Comparison of ENCODE assay signal across 11 cellular contexts in genomic region chr6:27777614-27778355, GRCh38.
DNase-seq lines count a peak whose midpoint lies in the region; ATAC-seq and TF ChIP-seq lines count a peak whose summit lies in the region.
"Had no signal": no experiment of that assay in that cellular context is flagged by ENCODE, and none has a peak within 500 bp of the region (broad histone marks: within the 10 kb centered on the region; RNA-seq: fewer than 3 reads in every experiment).

No MANE protein-coding gene starts in this region.

- CTCF ChIA-PET in activated CD8-positive, alpha-beta memory T cell treated with anti-CD3 and anti-CD28 coated beads, Interleukin-2, amount 10 ng/mL, durations not matched to agents 7 days and 5 days (lab: Charles Lee), result interaction anchor here (1.7 kb wide), 1 partner anchor 13 kb away, joined by 5 read pairs; no protein-coding TSS in a partner anchor

- in situ Hi-C loops in SK-MEL-5 (cut with HindIII; ENCODE audit: low pct_unique_long_range_greater_than_20kb, low sequenced_read_pairs), result no loop called here

- DNase-seq in HT-29 (ENCODE audit: low spot score) (peak; percentile 66), SK-MEL-5 (ENCODE audit: low read depth, low spot score) (peak; percentile 73), AG20443 (ENCODE audit: low spot score) (no peak), ovary (no peak)
- DNase-seq in activated CD8-positive, alpha-beta memory T cell treated with anti-CD3 and anti-CD28 coated beads, Interleukin-2, amount 10 ng/mL, durations not matched to agents 7 days and 5 days, result no peak
- DNase-seq: cortex of kidney, NCI-H446 had no signal

- H4K20me1 ChIP-seq in DOHH2 (ENCODE audit: control insufficient read depth, insufficient read depth, low read depth, low read length), result no peaks in the 10 kb centered on the region

- no peaks in the 10 kb centered on the region for H3K36me3 ChIP-seq in DOHH2 (ENCODE audit: control insufficient read depth, low read length)
- H3K36me3 ChIP-seq in ovary, result no peaks in the 10 kb centered on the region
- H3K36me3 ChIP-seq: right atrium auricular region had no signal

- WGBS in ovary, 3 donors, result 61 to 74% (median 70%) methylated on average over 11 of the region's 11 CpGs

- ATAC-seq in GM21825 (IDR thresholded peaks at IDR 0.05; ENCODE audit: unreplicated experiment), result no peak
- ATAC-seq in activated CD8-positive, alpha-beta memory T cell treated with anti-CD3 and anti-CD28 coated beads, Interleukin-2, amount 10 ng/mL, durations not matched to agents 7 days and 5 days, result no peak

- no peak for TF ChIP-seq EP300 in ovary (IDR thresholded peaks at IDR 0.05)

- no peak overlapping the region for H3K27ac Mint-ChIP-seq in activated CD8-positive, alpha-beta memory T cell treated with anti-CD3 and anti-CD28 coated beads, Interleukin-2, amount 10 ng/mL, durations not matched to agents 7 days and 5 days

- no peak overlapping the region for H3K4me3 Mint-ChIP-seq in activated CD8-positive, alpha-beta memory T cell treated with anti-CD3 and anti-CD28 coated beads, Interleukin-2, amount 10 ng/mL, durations not matched to agents 7 days and 5 days

- peak overlapping the region; percentile 43 for H3K4me2 ChIP-seq in DOHH2 (ENCODE audit: low read length)

- TF ChIP-seq POLR2A in ovary (IDR thresholded peaks at IDR 0.05), result no peak

- H3K9me2 ChIP-seq in DOHH2 (replicated peaks; ENCODE audit: control insufficient read depth, low read length), result no peaks in the 10 kb centered on the region

- intact Hi-C loops in ovary (cut with DNase I), result no loop called here

- H3K36me3 Mint-ChIP-seq in activated CD8-positive, alpha-beta memory T cell treated with anti-CD3 and anti-CD28 coated beads, Interleukin-2, amount 10 ng/mL, durations not matched to agents 7 days and 5 days, result no peaks in the 10 kb centered on the region

- H3K27ac ChIP-seq in DOHH2 (ENCODE audit: low read depth, low read length) (no peak overlapping the region), ovary (no peak overlapping the region)
- H3K27ac ChIP-seq: right atrium auricular region had no signal

- H3K4me3 ChIP-seq in DOHH2 (ENCODE audit: low read length) (peak overlapping the region; percentile 26; the same call in 1 of the 2 replicates), iPS-11a (ENCODE audit: low read depth, low read length) (peak overlapping the region; percentile 24), ovary (no peak overlapping the region)
- H3K4me3 ChIP-seq: right atrium auricular region had no signal

- peaks cover 12% of the 10 kb centered on the region for H3K4me1 Mint-ChIP-seq in activated CD8-positive, alpha-beta memory T cell treated with anti-CD3 and anti-CD28 coated beads, Interleukin-2, amount 10 ng/mL, durations not matched to agents 7 days and 5 days

- TF ChIP-seq CTCF in DOHH2 (IDR thresholded peaks at IDR 0.05; ENCODE audit: low read depth, low read length, poor library complexity, severe bottlenecking) (no peak), ovary (IDR thresholded peaks at IDR 0.05) (no peak)

- no peaks in the 10 kb centered on the region for H3K79me2 ChIP-seq in DOHH2 (ENCODE audit: control insufficient read depth, low read length)

- peaks cover 6% of the 10 kb centered on the region for H3K27me3 ChIP-seq in DOHH2 (ENCODE audit: control insufficient read depth, low read length)
- H3K27me3 ChIP-seq in ovary, result no peaks in the 10 kb centered on the region
- H3K27me3 ChIP-seq: right atrium auricular region had no signal

- H3K4me1 ChIP-seq in DOHH2 (ENCODE audit: control insufficient read depth, low read length), result peaks cover 15% of the 10 kb centered on the region
- no peaks in the 10 kb centered on the region for H3K4me1 ChIP-seq in ovary (ENCODE audit: insufficient read depth)

- H3K9me3 ChIP-seq in DOHH2 (ENCODE audit: control insufficient read depth, insufficient read depth, low read length) (no peaks in the 10 kb centered on the region), ovary (no peaks in the 10 kb centered on the region)
- H3K9me3 ChIP-seq: right atrium auricular region had no signal

- H3F3A ChIP-seq in DOHH2 (ENCODE audit: control insufficient read depth, insufficient read depth), result no peaks in the 10 kb centered on the region

- H3K27me3 Mint-ChIP-seq in activated CD8-positive, alpha-beta memory T cell treated with anti-CD3 and anti-CD28 coated beads, Interleukin-2, amount 10 ng/mL, durations not matched to agents 7 days and 5 days, result peaks cover 43% of the 10 kb centered on the region

- H3K9me3 Mint-ChIP-seq in activated CD8-positive, alpha-beta memory T cell treated with anti-CD3 and anti-CD28 coated beads, Interleukin-2, amount 10 ng/mL, durations not matched to agents 7 days and 5 days (ENCODE audit: low read depth), result no peaks in the 10 kb centered on the region

Comparison
In these comparisons a context has a peak if more than half of its experiments do, and no peak if none do; other contexts are left out.
1. DNase-seq: peak in HT-29 (single experiment) and SK-MEL-5 (single experiment); none in AG20443 (single experiment), activated CD8-positive, alpha-beta memory T cell treated with anti-CD3 and anti-CD28 coated beads, Interleukin-2, amount 10 ng/mL, durations not matched to agents 7 days and 5 days (single experiment) and ovary (0 of 5).